ENCODE assay signal across 1 cellular context in genomic region chr3:61541694-61542093, GRCh38.
TF ChIP-seq lines count a peak whose summit lies in the region.

No MANE protein-coding gene starts in this region.

TF ChIP-seq in IMR-90, 13 proteins besides CTCF, POLR2A, EP300 and RAD21 (continued from another document):
- TF ChIP-seq FOS (IDR thresholded peaks at IDR 0.05; ENCODE audit: low read depth, low read length) (no peak), CHD1 (IDR thresholded peaks at IDR 0.05; ENCODE audit: low read depth, low read length) (no peak), SMC3 (IDR thresholded peaks at IDR 0.05; ENCODE audit: low read depth, low read length) (no peak)
